ENCODE assay signal across 8 cellular contexts in the genomic region with DNA sequence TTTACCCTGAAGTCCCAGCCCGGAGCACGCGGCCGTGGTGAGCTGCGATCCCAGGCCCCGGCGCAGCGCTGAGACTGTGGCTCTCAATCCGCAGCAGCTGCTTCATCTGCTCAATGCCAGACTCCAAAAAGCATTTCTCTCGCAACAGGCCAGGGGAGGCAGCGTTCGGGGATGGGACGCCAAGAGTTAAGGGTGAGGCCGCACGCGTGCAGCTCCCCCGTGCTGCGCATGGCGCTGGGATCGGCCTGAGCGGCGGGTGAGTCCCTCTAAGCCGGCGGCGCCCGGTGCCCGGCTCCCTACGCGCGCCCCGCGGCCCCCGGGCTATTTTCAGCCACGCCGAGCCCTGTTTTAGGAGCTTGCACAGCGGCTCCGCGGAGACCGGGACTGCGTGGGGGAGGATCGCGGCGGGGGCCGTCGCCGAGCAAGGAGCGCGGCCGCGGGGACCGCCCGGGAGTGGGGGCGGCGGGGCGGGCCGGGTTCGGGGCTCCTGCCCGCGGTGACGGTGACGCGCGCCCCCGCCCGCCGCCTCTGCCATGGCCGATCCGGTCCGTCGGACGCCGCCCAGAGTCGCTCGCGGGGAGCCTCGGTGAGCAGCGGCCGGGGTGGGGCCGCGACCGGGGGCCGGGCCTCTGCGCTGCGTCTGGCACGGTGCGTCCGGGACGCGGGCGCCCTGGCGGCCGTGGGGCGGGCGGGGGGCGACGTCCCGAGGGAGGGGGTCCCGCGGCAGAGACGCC. TPM values are rescaled to one million over a fixed set of nuclear protein-coding genes. Genes with fewer than 3 reads are reported as not detected.
DNase-seq lines count a peak whose midpoint lies in the region; ATAC-seq and TF ChIP-seq lines count a peak whose summit lies in the region.

No MANE protein-coding gene starts in this region.

- H3K9me3 Mint-ChIP-seq in Caco-2 (ENCODE audit: unreplicated experiment), result no peaks in the 10 kb centered on the region

- H3K27ac ChIP-seq in VCaP (peak overlapping the region; percentile 84), heart right ventricle (peak overlapping the region in 5 of 10 donors; percentile 14 to 51 (median 39)), psoas muscle (no peak overlapping the region)

- H3K36me3 ChIP-seq in Caco-2 (ENCODE audit: control insufficient read depth, insufficient read depth, low read length), result no peaks in the 10 kb centered on the region
- no peaks in the 10 kb centered on the region for H3K36me3 ChIP-seq in heart right ventricle
- H3K36me3 ChIP-seq in psoas muscle (ENCODE audit: insufficient read depth in 1 of 2, low read depth in 1 of 2), result no peaks in the 10 kb centered on the region

- H3K27ac Mint-ChIP-seq in Caco-2 (ENCODE audit: unreplicated experiment), result no peak overlapping the region

- H3K9me3 ChIP-seq in Caco-2 (no peaks in the 10 kb centered on the region), heart right ventricle (no peaks in the 10 kb centered on the region), psoas muscle (no peaks in the 10 kb centered on the region)

- 1% methylated on average over 50 to 100 of the region's 100 CpGs for WGBS in heart right ventricle, 2 donors
- 0% methylated on average over 45 to 100 of the region's 100 CpGs for WGBS in psoas muscle, 3 donors

- H3K4me3 Mint-ChIP-seq in Caco-2 (ENCODE audit: unreplicated experiment), result peak overlapping the region; percentile 66

- ATAC-seq in heart right ventricle, result peak; percentile 63 to 76 (median 70)
- peak; percentile 62 to 82 (median 74) for ATAC-seq in psoas muscle
- ATAC-seq in GM19023 (IDR thresholded peaks at IDR 0.05; ENCODE audit: unreplicated experiment), result no peak
- no peak for ATAC-seq in activated CD4-positive, CD25-positive, alpha-beta regulatory T cell treated with anti-CD3 and anti-CD28 coated beads, Interleukin-2, amount 50 U/mL, for 24 hours

- no peaks in the 10 kb centered on the region; the same call in 1 of the 2 replicates for H3K27me3 ChIP-seq in Caco-2 (replicated peaks; ENCODE audit: control insufficient read depth, insufficient read depth, low read length)
- peaks cover 0 to 75% (median 57%) of the 10 kb centered on the region in 7 donors for H3K27me3 ChIP-seq in heart right ventricle
- peaks cover 0 to 31% (median 0%) of the 10 kb centered on the region in 3 donors for H3K27me3 ChIP-seq in psoas muscle (ENCODE audit: insufficient read depth in 3 of 3, low read length in 2 of 3)

- H3K4me1 ChIP-seq in Caco-2 (no peaks in the 10 kb centered on the region), heart right ventricle (peaks cover 0 to 12% (median 5%) of the 10 kb centered on the region in 9 donors), psoas muscle (peaks cover 3% of the 10 kb centered on the region)

- H3K27me3 Mint-ChIP-seq in Caco-2 (ENCODE audit: insufficient read depth, unreplicated experiment), result peaks cover 30% of the 10 kb centered on the region

- intact Hi-C loops in Caco-2 (cut with micrococcal nuclease; ENCODE audit: unreplicated experiment), result no loop called here
- intact Hi-C loops in heart right ventricle (cut with DNase I), result loop anchor here in 7 of 10 donors (5.0 to 10.0 kb wide), 3 partner anchors 98 to 108 kb away; no protein-coding TSS in a partner anchor
- intact Hi-C loops in psoas muscle (cut with DNase I), result loop anchor here (5.0 to 10.0 kb wide), 2 partner anchors 106 to 108 kb away; no protein-coding TSS in a partner anchor

- POLR2A ChIA-PET in Caco-2 (lab: Charles Lee), result no interaction called here

- H3K4me1 Mint-ChIP-seq in Caco-2 (ENCODE audit: low read depth, unreplicated experiment), result peaks cover 5% of the 10 kb centered on the region

- CTCF ChIA-PET in Caco-2 (lab: Charles Lee), result interaction anchor here (0.7 to 1.0 kb wide), 2 partner anchors 9 to 104 kb away, joined by 3 read pairs; no protein-coding TSS in a partner anchor

- DNase-seq in Caco-2 (peak in 1 of 2 experiments; percentile 48), heart right ventricle (peak in 1 of 2 donors; percentile 37), psoas muscle (peak in 1 of 2 donors; percentile 67), T-helper 1 cell (no peak), NK-92 (lab: John Stamatoyannopoulos, UW; ENCODE audit: unreplicated experiment) (no peak)

- BruUV-seq in Caco-2 (replicated peaks; lab: Mats Ljungman, UMichigan), result no TSS peak

- H3K4me3 ChIP-seq in Caco-2 (ENCODE audit: low read depth, low read length) (peak overlapping the region; percentile 38), heart right ventricle (peak overlapping the region in 9 of 10 donors; percentile 37 to 53 (median 49)), psoas muscle (peak overlapping the region; percentile 66)

- TF ChIP-seq CTCF in Caco-2 (IDR thresholded peaks at IDR 0.05; ENCODE audit: insufficient read depth in 1 of 2, low read depth in 1 of 2, low read length in 1 of 2, severe bottlenecking in 1 of 2, unreplicated experiment in 1 of 2) (no peak), VCaP (conservative IDR thresholded peaks at IDR 0.05) (no peak), heart right ventricle (IDR thresholded peaks at IDR 0.05) (no peak), psoas muscle (IDR thresholded peaks at IDR 0.05) (no peak)

- no peaks in the 10 kb centered on the region for H3K36me3 Mint-ChIP-seq in Caco-2 (ENCODE audit: insufficient read depth, unreplicated experiment)

RNA-seq across cellular contexts. Expression of a gene that starts 29.4 kb away (rescaled TPM):
- total RNA-seq in Caco-2 (2022) (0.50 and 0.53 TPM in 2 replicates), heart right ventricle (1 to 10 TPM; 1.0 to 2.5 (median 1.8) TPM), psoas muscle (1 to 10 TPM in 1 of 4 donors, under 1 TPM in 3; 0.49 to 1.7 (median 0.54) TPM)
- polyA plus RNA-seq in heart right ventricle (1 to 10 TPM in 1 of 2 donors, under 1 TPM in 1; 0.04 to 2.7 TPM), psoas muscle (under 1 TPM; 0.12 to 0.86 (median 0.37) TPM)

RNA-seq across cellular contexts. Expression of a gene that starts 54.6 kb away (rescaled TPM):
- total RNA-seq in Caco-2 (2022), result 16.5 and 18.4 TPM in 2 replicates
- 100 to 1,000 TPM; 111 to 211 (median 159) TPM for total RNA-seq in heart right ventricle
- polyA plus RNA-seq in heart right ventricle, result 10 to 100 TPM; 34.6 to 80.5 TPM
- 100 to 1,000 TPM in 3 of 4 donors, 10 to 100 TPM in 1; 93.5 to 165 (median 151) TPM for total RNA-seq in psoas muscle
- polyA plus RNA-seq in psoas muscle, result 100 to 1,000 TPM in 2 of 3 donors, 10 to 100 TPM in 1; 85.9 to 210 (median 133) TPM

Comparison
In these comparisons a context has a peak if more than half of its experiments do, and no peak if none do; other contexts are left out.
1. ATAC-seq: peak in heart right ventricle (8 of 8) and psoas muscle (4 of 4); none in GM19023 (single experiment) and activated CD4-positive, CD25-positive, alpha-beta regulatory T cell treated with anti-CD3 and anti-CD28 coated beads, Interleukin-2, amount 50 U/mL, for 24 hours (0 of 2).
2. Peak in every context shown above with its lines, with median percentiles within 50 percentile points of each other: H3K4me3 ChIP-seq.